Comparison of ENCODE assay signal across 1 cellular context in the genomic region with DNA sequence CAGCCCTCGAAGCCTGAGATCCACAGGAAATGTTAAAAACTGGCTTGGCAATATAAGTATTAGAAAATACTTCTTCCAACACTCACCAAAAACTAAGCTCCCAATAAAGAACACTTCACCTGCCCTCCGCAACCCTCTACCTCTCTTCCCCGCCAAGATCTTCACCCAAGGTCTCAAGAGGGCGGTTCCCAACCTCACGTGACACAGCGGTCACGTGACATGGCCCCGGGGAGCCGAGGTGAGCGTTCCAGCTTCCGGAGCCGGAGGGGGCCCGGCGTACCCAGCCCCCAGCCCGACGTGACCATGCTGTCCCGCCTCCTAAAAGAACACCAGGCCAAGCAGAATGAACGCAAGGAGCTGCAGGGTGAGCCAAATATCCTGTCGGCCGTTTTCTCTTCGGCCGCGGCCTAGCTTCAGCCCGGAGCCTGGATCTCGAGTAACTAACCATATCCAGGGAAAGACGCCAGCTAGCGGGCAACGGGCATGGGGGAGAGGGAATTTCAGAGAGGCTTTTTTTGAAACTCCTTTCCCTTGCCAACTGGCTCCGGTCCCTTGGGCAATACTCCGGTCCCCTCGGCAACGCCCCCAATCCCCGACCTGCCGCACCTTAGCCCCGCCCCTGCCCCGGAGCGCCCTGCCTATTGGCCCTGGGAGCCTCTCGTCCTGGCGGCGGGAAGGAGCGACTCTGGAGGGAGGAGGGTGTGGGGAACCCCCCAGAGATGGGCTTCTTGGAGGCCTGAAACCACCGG.
TF ChIP-seq lines count a peak whose summit lies in the region.

A gene (plus strand): TSS at position 214 of the 749 bp plus-strand sequence. CDS start 6 bp downstream, at position 220.

TF ChIP-seq in H1, 55 proteins besides CTCF, POLR2A, EP300 and RAD21:
- TF ChIP-seq CBX8 (IDR thresholded peaks at IDR 0.05; ENCODE audit: borderline replicate concordance, low read depth, low read length) (no peak), JUN (IDR thresholded peaks at IDR 0.05; ENCODE audit: low read depth, low read length) (no peak), RBBP5 (IDR thresholded peaks at IDR 0.05; ENCODE audit: borderline replicate concordance, low read depth, low read length) (peak; percentile 69; the same call in 1 of the 2 replicates), CBX5 (IDR thresholded peaks at IDR 0.05; ENCODE audit: low read depth, low read length) (no peak), POLR2AphosphoS5 (IDR thresholded peaks at IDR 0.05; ENCODE audit: low read depth, low read length) (peak; percentile 57), YY1 (IDR thresholded peaks at IDR 0.05; ENCODE audit: low read depth, low read length) (0 out of 2 replicates have a peak, but pooled peaks have one; percentile 28), ASH2L (IDR thresholded peaks at IDR 0.05; ENCODE audit: low read length) (peak; percentile 89), SIRT6 (IDR thresholded peaks at IDR 0.05; ENCODE audit: low read length) (no peak), KDM4A (IDR thresholded peaks at IDR 0.05; ENCODE audit: low read depth, low read length, severe bottlenecking) (peak; percentile 18), MAFK (IDR thresholded peaks at IDR 0.05; ENCODE audit: low read depth, low read length) (no peak), BCL11A (IDR thresholded peaks at IDR 0.05; ENCODE audit: low read depth in 2 of 2, low read length in 2 of 2) (no peak), EZH2 (IDR thresholded peaks at IDR 0.05; ENCODE audit: low read depth, low read length, severe bottlenecking) (no peak), GABPA (IDR thresholded peaks at IDR 0.05; ENCODE audit: borderline replicate concordance, insufficient read depth, low read length) (no peak), TCF12 (IDR thresholded peaks at IDR 0.05; ENCODE audit: low read depth, low read length) (no peak), RNF2 (IDR thresholded peaks at IDR 0.05; ENCODE audit: borderline replicate concordance, low read depth, low read length, missing control alignments, poor library complexity, severe bottlenecking) (no peak), SRF (IDR thresholded peaks at IDR 0.05; ENCODE audit: low read depth, low read length) (no peak), KDM1A (IDR thresholded peaks at IDR 0.05; ENCODE audit: borderline replicate concordance, low read length) (no peak), CEBPB (IDR thresholded peaks at IDR 0.05; ENCODE audit: low read depth, low read length) (peak; percentile 75), TAF1 (IDR thresholded peaks at IDR 0.05; ENCODE audit: low read depth, low read length) (peak; percentile 60), BRCA1 (IDR thresholded peaks at IDR 0.05; ENCODE audit: low read depth, low read length) (no peak), RXRA (IDR thresholded peaks at IDR 0.05; ENCODE audit: insufficient read depth, low read depth, low read length) (0 out of 2 replicates have a peak, but pooled peaks have one; percentile 47), BACH1 (IDR thresholded peaks at IDR 0.05; ENCODE audit: low read length) (no peak), SIN3A (conservative IDR thresholded peaks at IDR 0.05 in 1 of 2, IDR thresholded peaks at IDR 0.05 in 1 of 2; ENCODE audit: low read depth in 1 of 2, low read length in 2 of 2) (peak; percentile 99), SP1 (IDR thresholded peaks at IDR 0.05; ENCODE audit: low read depth, low read length) (peak; percentile 74), FOSL1 (IDR thresholded peaks at IDR 0.05; ENCODE audit: insufficient read depth, low read depth, low read length) (no peak), SP4 (IDR thresholded peaks at IDR 0.05; ENCODE audit: low read length) (peak; percentile 99), NRF1 (IDR thresholded peaks at IDR 0.05; ENCODE audit: low read depth, low read length) (no peak), TBP (IDR thresholded peaks at IDR 0.05; ENCODE audit: low read depth, low read length) (peak; percentile 31; the same call in 1 of the 2 replicates), GTF2F1 (IDR thresholded peaks at IDR 0.05; ENCODE audit: borderline replicate concordance, low read depth, low read length) (peak; percentile 82; the same call in 1 of the 2 replicates), JUND (IDR thresholded peaks at IDR 0.05; ENCODE audit: low read length) (no peak), EGR1 (IDR thresholded peaks at IDR 0.05; ENCODE audit: borderline replicate concordance, low read depth, low read length) (0 out of 2 replicates have a peak, but pooled peaks have one; percentile 38), TAF7 (optimal IDR thresholded peaks at IDR 0.05; ENCODE audit: borderline replicate concordance, low read depth, low read length) (no peak), KDM5A (IDR thresholded peaks at IDR 0.05; ENCODE audit: low read length) (peak; percentile 95), CREB1 (IDR thresholded peaks at IDR 0.05) (no peak; the same call in 1 of the 2 replicates), POU5F1 (IDR thresholded peaks at IDR 0.05; ENCODE audit: low read depth, low read length) (no peak), PHF8 (conservative IDR thresholded peaks at IDR 0.05; ENCODE audit: low read depth, low read length) (peak; percentile 92), SP2 (IDR thresholded peaks at IDR 0.05; ENCODE audit: low read length) (no peak), CHD2 (IDR thresholded peaks at IDR 0.05; ENCODE audit: low read length) (peak; percentile 20; the same call in 1 of the 2 replicates), NANOG (IDR thresholded peaks at IDR 0.05; ENCODE audit: insufficient read depth, low read depth, low read length, poor library complexity, severe bottlenecking) (peak; percentile 83), SUZ12 (IDR thresholded peaks at IDR 0.05; ENCODE audit: low read length) (no peak), ZNF274 (IDR thresholded peaks at IDR 0.05; ENCODE audit: borderline replicate concordance, extremely low read depth, low read length) (no peak), TEAD4 (IDR thresholded peaks at IDR 0.05; ENCODE audit: low read depth, low read length) (no peak), SAP30 (IDR thresholded peaks at IDR 0.05; ENCODE audit: insufficient read depth, insufficient replicate concordance, low read length) (peak; percentile 93), HDAC2 (IDR thresholded peaks at IDR 0.05; ENCODE audit: borderline replicate concordance in 1 of 2, low read depth in 2 of 2, low read length in 2 of 2) (peak in 1 of 2 experiments; percentile 97; a peak in 2 of 4 replicates)
- TF ChIP-seq, protein P1, sequence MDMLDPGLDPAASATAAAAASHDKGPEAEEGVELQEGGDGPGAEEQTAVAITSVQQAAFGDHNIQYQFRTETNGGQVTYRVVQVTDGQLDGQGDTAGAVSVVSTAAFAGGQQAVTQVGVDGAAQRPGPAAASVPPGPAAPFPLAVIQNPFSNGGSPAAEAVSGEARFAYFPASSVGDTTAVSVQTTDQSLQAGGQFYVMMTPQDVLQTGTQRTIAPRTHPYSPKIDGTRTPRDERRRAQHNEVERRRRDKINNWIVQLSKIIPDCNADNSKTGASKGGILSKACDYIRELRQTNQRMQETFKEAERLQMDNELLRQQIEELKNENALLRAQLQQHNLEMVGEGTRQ (IDR thresholded peaks at IDR 0.05; ENCODE audit: low read length) = peak; percentile 100
- TF ChIP-seq, protein P2, sequence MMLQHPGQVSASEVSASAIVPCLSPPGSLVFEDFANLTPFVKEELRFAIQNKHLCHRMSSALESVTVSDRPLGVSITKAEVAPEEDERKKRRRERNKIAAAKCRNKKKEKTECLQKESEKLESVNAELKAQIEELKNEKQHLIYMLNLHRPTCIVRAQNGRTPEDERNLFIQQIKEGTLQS (IDR thresholded peaks at IDR 0.05; ENCODE audit: insufficient read depth, low read depth, low read length) = peak; percentile 99
- TF ChIP-seq, protein P3, sequence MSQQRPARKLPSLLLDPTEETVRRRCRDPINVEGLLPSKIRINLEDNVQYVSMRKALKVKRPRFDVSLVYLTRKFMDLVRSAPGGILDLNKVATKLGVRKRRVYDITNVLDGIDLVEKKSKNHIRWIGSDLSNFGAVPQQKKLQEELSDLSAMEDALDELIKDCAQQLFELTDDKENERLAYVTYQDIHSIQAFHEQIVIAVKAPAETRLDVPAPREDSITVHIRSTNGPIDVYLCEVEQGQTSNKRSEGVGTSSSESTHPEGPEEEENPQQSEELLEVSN (IDR thresholded peaks at IDR 0.05) = peak; percentile 78
- TF ChIP-seq, protein P4, sequence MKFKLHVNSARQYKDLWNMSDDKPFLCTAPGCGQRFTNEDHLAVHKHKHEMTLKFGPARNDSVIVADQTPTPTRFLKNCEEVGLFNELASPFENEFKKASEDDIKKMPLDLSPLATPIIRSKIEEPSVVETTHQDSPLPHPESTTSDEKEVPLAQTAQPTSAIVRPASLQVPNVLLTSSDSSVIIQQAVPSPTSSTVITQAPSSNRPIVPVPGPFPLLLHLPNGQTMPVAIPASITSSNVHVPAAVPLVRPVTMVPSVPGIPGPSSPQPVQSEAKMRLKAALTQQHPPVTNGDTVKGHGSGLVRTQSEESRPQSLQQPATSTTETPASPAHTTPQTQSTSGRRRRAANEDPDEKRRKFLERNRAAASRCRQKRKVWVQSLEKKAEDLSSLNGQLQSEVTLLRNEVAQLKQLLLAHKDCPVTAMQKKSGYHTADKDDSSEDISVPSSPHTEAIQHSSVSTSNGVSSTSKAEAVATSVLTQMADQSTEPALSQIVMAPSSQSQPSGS (IDR thresholded peaks at IDR 0.05; ENCODE audit: low read length) = no peak
- TF ChIP-seq, protein P5, sequence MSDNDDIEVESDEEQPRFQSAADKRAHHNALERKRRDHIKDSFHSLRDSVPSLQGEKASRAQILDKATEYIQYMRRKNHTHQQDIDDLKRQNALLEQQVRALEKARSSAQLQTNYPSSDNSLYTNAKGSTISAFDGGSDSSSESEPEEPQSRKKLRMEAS (IDR thresholded peaks at IDR 0.05) = peak; percentile 84
